10 cellular contexts compared by ENCODE assay signal in genomic region chr20:63100926-63101699, GRCh38.
A peak's percentile ranks its signal among the peaks of the same experiment; 100 is the strongest.
DNase-seq lines count a peak whose midpoint lies in the region; ATAC-seq and TF ChIP-seq lines count a peak whose summit lies in the region.
"Had no signal": no experiment of that assay in that cellular context is flagged by ENCODE, and none has a peak within 500 bp of the region (broad histone marks: within the 10 kb centered on the region; RNA-seq: fewer than 3 reads in every experiment).

No MANE protein-coding gene starts in this region.

- H3K9me3 ChIP-seq in NT2/D1 (ENCODE audit: insufficient read depth, low read length): no peaks in the 10 kb centered on the region
- H3K9me3 ChIP-seq: ascending aorta, HAP-1 had no signal

- no peaks in the 10 kb centered on the region for H3K36me3 ChIP-seq in NT2/D1 (ENCODE audit: insufficient read depth, insufficient read length, low read length)
- H3K36me3 ChIP-seq: ascending aorta, HAP-1 had no signal

- no peak for ATAC-seq in left cardiac atrium
- ATAC-seq in sciatic nerve: no peak
- ATAC-seq in GM18502 (IDR thresholded peaks at IDR 0.05; ENCODE audit: poor library complexity, unreplicated experiment): no peak

- CTCF ChIA-PET in Calu3 (lab: Charles Lee): no interaction called here

- intact Hi-C loops in Calu3 (cut with micrococcal nuclease; ENCODE audit: unreplicated experiment): no loop called here
- intact Hi-C loops in left cardiac atrium (cut with DNase I): no loop called here
- intact Hi-C loops in sciatic nerve (cut with DNase I): no loop called here
- intact Hi-C loops in activated T-helper 1 cell treated with anti-CD3 and anti-CD28 coated beads, Interleukin-12 subunit alpha, Interleukin-12 subunit beta, Interleukin-2, Interleukin-4 antibody, amounts not matched to agents 30 ng/mL and 10 ng/mL and 1 ng/mL, durations not matched to agents 14 hours and 24 hours and 36 hours (cut with micrococcal nuclease): no loop called here

- H3K4me1 ChIP-seq in NT2/D1 (ENCODE audit: insufficient read depth, insufficient read length): peaks cover 12% of the 10 kb centered on the region
- H3K4me1 ChIP-seq: HAP-1 had no signal

- H3K9ac ChIP-seq in NT2/D1 (ENCODE audit: insufficient read length, low read depth): peak overlapping the region; percentile 56

- no peaks in the 10 kb centered on the region for H3K4me1 Mint-ChIP-seq in Calu3 (ENCODE audit: low read depth, unreplicated experiment)
- H3K4me1 Mint-ChIP-seq in activated T-helper 1 cell treated with anti-CD3 and anti-CD28 coated beads, Interleukin-12 subunit alpha, Interleukin-12 subunit beta, Interleukin-2, Interleukin-4 antibody, amounts not matched to agents 30 ng/mL and 10 ng/mL and 1 ng/mL, durations not matched to agents 14 hours and 24 hours and 36 hours (ENCODE audit: low read depth): no peaks in the 10 kb centered on the region

- TF ChIP-seq CTCF in Calu3 (IDR thresholded peaks at IDR 0.05; ENCODE audit: unreplicated experiment): no peak

- no peak overlapping the region for H3K27ac Mint-ChIP-seq in Calu3 (ENCODE audit: unreplicated experiment)
- no peak overlapping the region for H3K27ac Mint-ChIP-seq in activated T-helper 1 cell treated with anti-CD3 and anti-CD28 coated beads, Interleukin-12 subunit alpha, Interleukin-12 subunit beta, Interleukin-2, Interleukin-4 antibody, amounts not matched to agents 30 ng/mL and 10 ng/mL and 1 ng/mL, durations not matched to agents 14 hours and 24 hours and 36 hours

- DNase-seq in Calu3: no peak
- DNase-seq in NT2/D1 (ENCODE audit: low read depth, low spot score): no peak
- DNase-seq in left cardiac atrium: peak; percentile 9
- peak; percentile 37 for DNase-seq in sciatic nerve (ENCODE audit: low spot score)
- no peak for DNase-seq in NCI-H446 (lab: John Stamatoyannopoulos, UW)
- no peak for DNase-seq in activated T-helper 1 cell treated with anti-CD3 and anti-CD28 coated beads, Interleukin-12 subunit alpha, Interleukin-12 subunit beta, Interleukin-2, Interleukin-4 antibody, amounts not matched to agents 30 ng/mL and 10 ng/mL and 1 ng/mL, durations not matched to agents 14 hours and 24 hours and 36 hours (ENCODE audit: low spot score)
- DNase-seq: NCI-H1436 had no signal

- H3K4me3 ChIP-seq in NT2/D1 (ENCODE audit: insufficient read length, low read depth): no peak overlapping the region

- H3K9me3 Mint-ChIP-seq in Calu3 (ENCODE audit: low read depth, unreplicated experiment): no peaks in the 10 kb centered on the region
- H3K9me3 Mint-ChIP-seq in activated T-helper 1 cell treated with anti-CD3 and anti-CD28 coated beads, Interleukin-12 subunit alpha, Interleukin-12 subunit beta, Interleukin-2, Interleukin-4 antibody, amounts not matched to agents 30 ng/mL and 10 ng/mL and 1 ng/mL, durations not matched to agents 14 hours and 24 hours and 36 hours: no peaks in the 10 kb centered on the region

- peaks cover 35% of the 10 kb centered on the region for H3K27me3 Mint-ChIP-seq in Calu3 (ENCODE audit: unreplicated experiment)
- H3K27me3 Mint-ChIP-seq in activated T-helper 1 cell treated with anti-CD3 and anti-CD28 coated beads, Interleukin-12 subunit alpha, Interleukin-12 subunit beta, Interleukin-2, Interleukin-4 antibody, amounts not matched to agents 30 ng/mL and 10 ng/mL and 1 ng/mL, durations not matched to agents 14 hours and 24 hours and 36 hours (ENCODE audit: insufficient read depth): peaks cover 2% of the 10 kb centered on the region

- H3K4me3 Mint-ChIP-seq in Calu3 (ENCODE audit: low read depth, unreplicated experiment): peak overlapping the region; percentile 75
- H3K4me3 Mint-ChIP-seq in activated T-helper 1 cell treated with anti-CD3 and anti-CD28 coated beads, Interleukin-12 subunit alpha, Interleukin-12 subunit beta, Interleukin-2, Interleukin-4 antibody, amounts not matched to agents 30 ng/mL and 10 ng/mL and 1 ng/mL, durations not matched to agents 14 hours and 24 hours and 36 hours: no peak overlapping the region

- H3K36me3 Mint-ChIP-seq in Calu3 (ENCODE audit: insufficient read depth, unreplicated experiment): peaks cover 12% of the 10 kb centered on the region
- no peaks in the 10 kb centered on the region for H3K36me3 Mint-ChIP-seq in activated T-helper 1 cell treated with anti-CD3 and anti-CD28 coated beads, Interleukin-12 subunit alpha, Interleukin-12 subunit beta, Interleukin-2, Interleukin-4 antibody, amounts not matched to agents 30 ng/mL and 10 ng/mL and 1 ng/mL, durations not matched to agents 14 hours and 24 hours and 36 hours (ENCODE audit: low read depth)

- peaks cover 53% of the 10 kb centered on the region for H3K27me3 ChIP-seq in NT2/D1 (ENCODE audit: insufficient read depth, insufficient read length)
- H3K27me3 ChIP-seq: ascending aorta had no signal

- BruUV-seq in Calu3 (replicated peaks; lab: Mats Ljungman, UMichigan): no TSS peak

Comparison
In these comparisons a context has a peak if more than half of its experiments do, and no peak if none do; other contexts are left out.
1. DNase-seq: peak in left cardiac atrium (single experiment) and sciatic nerve (single experiment); none in Calu3 (single experiment), NT2/D1 (single experiment), NCI-H446 (0 of 2) and activated T-helper 1 cell treated with anti-CD3 and anti-CD28 coated beads, Interleukin-12 subunit alpha, Interleukin-12 subunit beta, Interleukin-2, Interleukin-4 antibody, amounts not matched to agents 30 ng/mL and 10 ng/mL and 1 ng/mL, durations not matched to agents 14 hours and 24 hours and 36 hours (single experiment).